In genomic region chr2:104734937-104735586, GRCh38 we compare ENCODE assay signal across 16 cellular contexts.
DNase-seq lines count a peak whose midpoint lies in the region; ATAC-seq, FAIRE-seq and TF ChIP-seq lines count a peak whose summit lies in the region.
"Had no signal": no experiment of that assay in that cellular context is flagged by ENCODE, and none has a peak within 500 bp of the region (broad histone marks: within the 10 kb centered on the region; RNA-seq: fewer than 3 reads in every experiment).

No MANE protein-coding gene starts in this region.

- H3K27ac ChIP-seq in ovary (no peak overlapping the region), kidney (ENCODE audit: low read depth in 2 of 2, low read length in 2 of 2) (no peak overlapping the region)
- H3K27ac ChIP-seq: pancreas, testis had no signal

- 37 to 43% (median 38%) methylated on average over 6 of the region's 6 CpGs for WGBS in ovary, 3 donors

- ATAC-seq in GM18505 (IDR thresholded peaks at IDR 0.05; ENCODE audit: unreplicated experiment) (peak; percentile 67), HG02610 (IDR thresholded peaks at IDR 0.05; ENCODE audit: unreplicated experiment) (peak; percentile 48), HG03354 (IDR thresholded peaks at IDR 0.05; ENCODE audit: poor library complexity, severe bottlenecking, unreplicated experiment) (no peak)
- ATAC-seq: CD8-positive, alpha-beta T cell; pancreas had no signal

- H3K9me3 ChIP-seq in ovary (peaks cover 0 to 2% of the 10 kb centered on the region in 2 donors), kidney (ENCODE audit: control insufficient read depth in 1 of 2, low read length in 2 of 2) (peaks cover 3 to 5% of the 10 kb centered on the region in 2 donors)
- H3K9me3 ChIP-seq: pancreas, testis had no signal

- no peak overlapping the region for H3K9ac ChIP-seq in kidney (ENCODE audit: low read length in 2 of 2)

- H3K4me3 ChIP-seq in ovary (no peak overlapping the region), kidney (ENCODE audit: low read length in 2 of 2) (no peak overlapping the region)
- H3K4me3 ChIP-seq: pancreas, testis had no signal

- TF ChIP-seq EP300 in ovary (IDR thresholded peaks at IDR 0.05) = no peak

- no peak for TF ChIP-seq POLR2A in GM18505 (IDR thresholded peaks at IDR 0.05; ENCODE audit: borderline replicate concordance, extremely low read depth, insufficient read depth, insufficient read length)
- no peak for TF ChIP-seq POLR2A in ovary (IDR thresholded peaks at IDR 0.05)

- TF ChIP-seq CTCF in ovary (IDR thresholded peaks at IDR 0.05) = no peak
- TF ChIP-seq CTCF in kidney (IDR thresholded peaks at IDR 0.05; ENCODE audit: borderline replicate concordance, extremely low read depth, insufficient read depth) = no peak

- DNase-seq in Kasumi-1 (lab: John Stamatoyannopoulos, UW) (peak; percentile 83 to 90), kidney tubule cell (ENCODE audit: low spot score) (peak; percentile 33), ovary (no peak), kidney (no peak), NOMO-1 treated with DMSO at 0.1 percent for 48 hours (lab: John Stamatoyannopoulos, UW; ENCODE audit: unreplicated experiment) (no peak)
- DNase-seq: activated CD4-positive, alpha-beta T cell treated with anti-CD3 and anti-CD28 coated beads, Interleukin-2, amount 10 ng/mL, durations not matched to agents 7 days and 5 days; CD8-positive, alpha-beta T cell; foreskin fibroblast; midbrain; NCI-H146; NCI-H748 treated with DMSO at 0.1 percent for 48 hours; pancreas; testis had no signal

- FAIRE-seq in kidney (lab: Jason Lieb, UNC) = no peak
- FAIRE-seq: pancreas had no signal

- H3K27me3 ChIP-seq in ovary = no peaks in the 10 kb centered on the region
- H3K27me3 ChIP-seq: pancreas, testis had no signal

- no peaks in the 10 kb centered on the region for H3K4me1 ChIP-seq in ovary (ENCODE audit: insufficient read depth)
- H3K4me1 ChIP-seq in kidney (ENCODE audit: control insufficient read depth in 1 of 2, insufficient read depth in 1 of 2, low read depth in 1 of 2, low read length in 2 of 2) = no peaks in the 10 kb centered on the region
- H3K4me1 ChIP-seq: pancreas, testis had no signal

- H3K36me3 ChIP-seq in ovary (no peaks in the 10 kb centered on the region), kidney (ENCODE audit: control insufficient read depth in 1 of 2, insufficient read depth in 2 of 2, low read length in 2 of 2) (no peaks in the 10 kb centered on the region)
- H3K36me3 ChIP-seq: pancreas had no signal

- intact Hi-C loops in ovary (cut with DNase I) = no loop called here
- intact Hi-C loops in kidney (cut with DNase I) = no loop called here

Comparison
In these comparisons a context has a peak if more than half of its experiments do, and no peak if none do; other contexts are left out.
1. DNase-seq: peak in Kasumi-1 (2 of 2) and kidney tubule cell (single experiment); none in ovary (0 of 5), kidney (single experiment) and NOMO-1 treated with DMSO at 0.1 percent for 48 hours (single experiment).